In genomic region chr21:45556645-45557601, GRCh38 we compare ENCODE assay signal across 8 cellular contexts. TPM values are rescaled to one million over a fixed set of nuclear protein-coding genes. Genes with fewer than 3 reads are reported as not detected.
DNase-seq lines count a peak whose midpoint lies in the region; ATAC-seq and TF ChIP-seq lines count a peak whose summit lies in the region.

No MANE protein-coding gene starts in this region.

- no peak overlapping the region for H3K9ac ChIP-seq in SK-N-SH
- H3K9ac ChIP-seq in PC-3 (ENCODE audit: low read length) = peak overlapping the region; percentile 85; the same call in 1 of the 2 replicates

- intact Hi-C loops in PC-3 (cut with micrococcal nuclease) = loop anchor here (1.0 to 2.0 kb wide), 3 partner anchors 39 to 263 kb away; partner anchors contain the start of gene PCBP3
- intact Hi-C loops in head of caudate nucleus (cut with DNase I) = loop anchor here (5.0 kb wide), 1 partner anchor 265 kb away; no protein-coding TSS in a partner anchor
- intact Hi-C loops in posterior vena cava (cut with DNase I) = loop anchor here (5.0 kb wide), 3 partner anchors 265 to 415 kb away; no protein-coding TSS in a partner anchor

- H3F3A ChIP-seq in SK-N-SH (replicated peaks; ENCODE audit: insufficient read depth) = peaks cover 6% of the 10 kb centered on the region
- no peaks in the 10 kb centered on the region for H3F3A ChIP-seq in PC-3 (ENCODE audit: low read length, unreplicated experiment)

- DNase-seq in SK-N-SH = peak; percentile 35
- DNase-seq in PC-3 = no peak
- peak in 25 of 42 donors; percentile 9 to 76 (median 42) for DNase-seq in head of caudate nucleus
- peak; percentile 83 for DNase-seq in posterior vena cava (ENCODE audit: low spot score)
- no peak for DNase-seq in medulla oblongata (ENCODE audit: extremely low spot score)
- no peak for DNase-seq in H4 (ENCODE audit: low spot score)

- TF ChIP-seq CTCF in SK-N-SH (IDR thresholded peaks at IDR 0.05) (no peak), PC-3 (conservative IDR thresholded peaks at IDR 0.05; ENCODE audit: low read depth, low read length) (no peak)

- 91% methylated on average over 10 of the region's 33 CpGs for WGBS in SK-N-SH (ENCODE audit: low lambda C conversion rate)

- peak overlapping the region in 1 of 2 experiments; percentile 85; a peak in 2 of 4 replicates for H3K27ac ChIP-seq in SK-N-SH (ENCODE audit: low read depth in 2 of 2, low read length in 1 of 2)
- no peak overlapping the region for H3K27ac ChIP-seq in PC-3 (ENCODE audit: low read length)

- H3K4me1 ChIP-seq in SK-N-SH (ENCODE audit: control insufficient read depth in 1 of 2, insufficient read depth in 2 of 2, low read depth in 1 of 2, low read length in 1 of 2) (peaks cover 0 to 18% of the 10 kb centered on the region in 2 experiments; a peak in 1 of 4 replicates), PC-3 (ENCODE audit: insufficient read depth, low read length) (peaks cover 3% of the 10 kb centered on the region)

- H3K36me3 ChIP-seq in SK-N-SH (replicated peaks in 1 of 2; ENCODE audit: control insufficient read depth in 1 of 2, insufficient read depth in 2 of 2, low read length in 1 of 2) = no peaks in the 10 kb centered on the region
- no peaks in the 10 kb centered on the region for H3K36me3 ChIP-seq in PC-3 (ENCODE audit: low read depth, low read length)

- H2AFZ ChIP-seq in SK-N-SH (ENCODE audit: low read depth) (no peak overlapping the region), PC-3 (ENCODE audit: low read length) (no peak overlapping the region)

- POLR2A ChIA-PET in SK-N-SH (lab: Yijun Ruan, JAX) = interaction anchor here (0.6 to 2.2 kb wide), 11 partner anchors 15 to 671 kb away, joined by 3 to 18 read pairs (median 5); no protein-coding TSS in a partner anchor
- POLR2A ChIA-PET in PC-3 (lab: Charles Lee; ENCODE audit: unreplicated experiment) = no interaction called here

- no peaks in the 10 kb centered on the region for H4K20me1 ChIP-seq in SK-N-SH (ENCODE audit: insufficient read depth)
- no peaks in the 10 kb centered on the region for H4K20me1 ChIP-seq in PC-3 (ENCODE audit: low read length)

- no TSS peak for BruUV-seq in PC-3 (replicated peaks; lab: Mats Ljungman, UMichigan)

- no peaks in the 10 kb centered on the region for H3K9me3 ChIP-seq in SK-N-SH
- H3K9me3 ChIP-seq in PC-3 (ENCODE audit: low read length) = no peaks in the 10 kb centered on the region

- no peaks in the 10 kb centered on the region for H3K27me3 ChIP-seq in SK-N-SH (ENCODE audit: insufficient read depth)
- peaks cover under 1% of the 10 kb centered on the region; the same call in 1 of the 2 replicates for H3K27me3 ChIP-seq in PC-3 (ENCODE audit: low read length)

- ATAC-seq in SK-N-SH treated with all-trans-retinoic acid at 6 μM for 48 hours (no peak), PC-3 (no peak), HG03025 (IDR thresholded peaks at IDR 0.05; ENCODE audit: low FRiP score, unreplicated experiment) (no peak)

- H3K79me2 ChIP-seq in SK-N-SH (ENCODE audit: insufficient read depth) = no peaks in the 10 kb centered on the region
- H3K79me2 ChIP-seq in PC-3 (ENCODE audit: low read length) = no peaks in the 10 kb centered on the region

- TF ChIP-seq EP300 in SK-N-SH (IDR thresholded peaks at IDR 0.05; ENCODE audit: borderline replicate concordance in 1 of 2, low read depth in 1 of 2, low read length in 1 of 2) = no peak

- H3K9me2 ChIP-seq in SK-N-SH (no peaks in the 10 kb centered on the region), PC-3 (replicated peaks; ENCODE audit: low read length) (no peaks in the 10 kb centered on the region)

- CTCF ChIA-PET in SK-N-SH (lab: Yijun Ruan, JAX) = interaction anchor here (0.6 to 7.4 kb wide), 79 partner anchors 7 to 684 kb away, joined by 3 to 135 read pairs (median 5); no protein-coding TSS in a partner anchor
- CTCF ChIA-PET in PC-3 (lab: Charles Lee) = interaction anchor here (0.6 to 1.4 kb wide), 9 partner anchors 36 to 775 kb away, joined by 3 to 14 read pairs (median 4); no protein-coding TSS in a partner anchor

- TF ChIP-seq RAD21 in SK-N-SH (IDR thresholded peaks at IDR 0.05; ENCODE audit: low read length) = no peak

- H3K4me3 ChIP-seq in SK-N-SH (ENCODE audit: low read depth in 2 of 2, low read length in 1 of 2) = no peak overlapping the region
- no peak overlapping the region for H3K4me3 ChIP-seq in PC-3 (ENCODE audit: low read length)

- 0 out of 2 replicates have a peak overlapping the region, but pooled peaks have one; percentile 98 for H3K4me2 ChIP-seq in SK-N-SH
- H3K4me2 ChIP-seq in PC-3 (ENCODE audit: low read length) = peak overlapping the region; percentile 90

TF ChIP-seq in SK-N-SH, 30 proteins besides CTCF, POLR2A, EP300 and RAD21:
- TF ChIP-seq FOSL2 (IDR thresholded peaks at IDR 0.05; ENCODE audit: borderline replicate concordance, low read depth) (no peak), TEAD4 (IDR thresholded peaks at IDR 0.05; ENCODE audit: borderline replicate concordance, insufficient read depth) (no peak), ZBTB33 (IDR thresholded peaks at IDR 0.05; ENCODE audit: borderline replicate concordance, low read depth) (no peak), RFX5 (IDR thresholded peaks at IDR 0.05; ENCODE audit: low read length) (no peak), USF2 (IDR thresholded peaks at IDR 0.05; ENCODE audit: borderline replicate concordance, low read depth, low read length) (no peak)
TF ChIP-seq in SK-N-SH: peak in this region for 0.

TF ChIP-seq in SK-N-SH treated with all-trans-retinoic acid at 6 μM for 48 hours, 23 proteins besides CTCF, POLR2A, EP300 and RAD21 (continues in another document):
- TF ChIP-seq CSDC2 (CRISPR knock-in tag; IDR thresholded peaks at IDR 0.05) (no peak), PPARA (CRISPR knock-in tag; IDR thresholded peaks at IDR 0.05; ENCODE audit: borderline replicate concordance) (no peak), ZC3H10 (CRISPR knock-in tag; IDR thresholded peaks at IDR 0.05) (no peak), ZNF8 (CRISPR knock-in tag; IDR thresholded peaks at IDR 0.05) (no peak), ZFP3 (CRISPR knock-in tag; IDR thresholded peaks at IDR 0.05) (no peak), CREB5 (CRISPR knock-in tag; IDR thresholded peaks at IDR 0.05; ENCODE audit: low read depth) (no peak), TCF4 (CRISPR knock-in tag; IDR thresholded peaks at IDR 0.05; ENCODE audit: borderline replicate concordance) (no peak), TSHZ2 (CRISPR knock-in tag; IDR thresholded peaks at IDR 0.05) (no peak), ZFP30 (CRISPR knock-in tag; IDR thresholded peaks at IDR 0.05) (no peak), GLIS3 (CRISPR knock-in tag; IDR thresholded peaks at IDR 0.05) (no peak), CSRNP3 (CRISPR knock-in tag; IDR thresholded peaks at IDR 0.05) (no peak)

RNA-seq across cellular contexts. Expression of gene SLC19A1, which starts 14.7 kb away (rescaled TPM):
- 13.0 and 15.0 TPM in 2 replicates for polyA plus RNA-seq in SK-N-SH (2012; rRNA removed)
- polyA plus RNA-seq in SK-N-SH (2012; cell fraction: cytosol; rRNA removed) = 4.5 and 8.6 TPM in 2 replicates
- polyA plus RNA-seq in SK-N-SH (2012; cell fraction: nucleus; rRNA removed) = 21.6 and 27.3 TPM in 2 replicates
- total RNA-seq in PC-3 (2014; rRNA removed) (54.2 and 66.6 TPM in 2 replicates), posterior vena cava (1 to 10 TPM; 4.5 to 6.5 TPM)
- total RNA-seq in H4 (2014; rRNA removed; shearing (Covaris generic)) = 16.3 and 18.2 TPM in 2 replicates

Comparison
In these comparisons a context has a peak if more than half of its experiments do, and no peak if none do; other contexts are left out.
1. DNase-seq: peak in SK-N-SH (single experiment), head of caudate nucleus (25 of 42) and posterior vena cava (single experiment); none in PC-3 (single experiment), medulla oblongata (single experiment) and H4 (single experiment).